ENCODE assay signal across 8 cellular contexts in genomic region chr19:5961969-5962945, GRCh38. TPM values are rescaled to one million over a fixed set of nuclear protein-coding genes. Genes with fewer than 3 reads are reported as not detected.
A peak's percentile ranks its signal among the peaks of the same experiment; 100 is the strongest.
DNase-seq lines count a peak whose midpoint lies in the region; ATAC-seq, FAIRE-seq and TF ChIP-seq lines count a peak whose summit lies in the region.

No MANE protein-coding gene starts in this region.

- peak; percentile 92 for ATAC-seq in activated CD8-positive, alpha-beta memory T cell treated with anti-CD3 and anti-CD28 coated beads, Interleukin-2, amount 10 ng/mL, durations not matched to agents 7 days and 5 days
- no peak for ATAC-seq in HG03432 (IDR thresholded peaks at IDR 0.05; ENCODE audit: unreplicated experiment)
- ATAC-seq in GM18498 (IDR thresholded peaks at IDR 0.05; ENCODE audit: unreplicated experiment): no peak

- peaks cover 74% of the 10 kb centered on the region for H3K4me1 Mint-ChIP-seq in activated CD8-positive, alpha-beta memory T cell treated with anti-CD3 and anti-CD28 coated beads, Interleukin-2, amount 10 ng/mL, durations not matched to agents 7 days and 5 days

- no peaks in the 10 kb centered on the region for H3K27me3 ChIP-seq in neuronal stem cell (ENCODE audit: control insufficient read depth in 3 of 3, insufficient read depth in 3 of 3, low read depth in 1 of 3, low read length in 3 of 3)
- no peaks in the 10 kb centered on the region for H3K27me3 ChIP-seq in ascending aorta

- peak overlapping the region; percentile 64 for H3K9ac ChIP-seq in neuronal stem cell (ENCODE audit: low read depth, low read length, poor library complexity)

- no peak overlapping the region for H3K4ac ChIP-seq in neuronal stem cell (ENCODE audit: low read length)

- no peak overlapping the region for H2AK5ac ChIP-seq in neuronal stem cell (ENCODE audit: low read depth, low read length)

- H3K9me3 ChIP-seq in neuronal stem cell (replicated peaks in 1 of 2; ENCODE audit: control insufficient read depth in 2 of 2, insufficient read depth in 1 of 2, low read depth in 1 of 2, low read length in 2 of 2): no peaks in the 10 kb centered on the region
- no peaks in the 10 kb centered on the region for H3K9me3 ChIP-seq in ascending aorta

- peaks cover 37% of the 10 kb centered on the region for H3K79me1 ChIP-seq in neuronal stem cell (ENCODE audit: low read depth, low read length)

- H3K36me3 ChIP-seq in neuronal stem cell (replicated peaks in 1 of 2; ENCODE audit: control insufficient read depth in 2 of 2, insufficient read depth in 2 of 2, low read length in 2 of 2) (peaks cover 2 to 37% of the 10 kb centered on the region in 2 donors), ascending aorta (no peaks in the 10 kb centered on the region)

- H2BK15ac ChIP-seq in neuronal stem cell (ENCODE audit: low read length): no peak overlapping the region

- peak overlapping the region; percentile 58 for H3K4me3 Mint-ChIP-seq in activated CD8-positive, alpha-beta memory T cell treated with anti-CD3 and anti-CD28 coated beads, Interleukin-2, amount 10 ng/mL, durations not matched to agents 7 days and 5 days

- DNase-seq in GM19239 (ENCODE audit: insufficient read length, low spot score) (peak; percentile 50), NCI-H2171 (lab: John Stamatoyannopoulos, UW) (peak; percentile 44), epidermal melanocyte (ENCODE audit: insufficient read length, low spot score) (peak; percentile 82), neuronal stem cell (ENCODE audit: low spot score) (no peak), ascending aorta (ENCODE audit: low spot score in 2 of 2) (no peak)
- DNase-seq in activated CD8-positive, alpha-beta memory T cell treated with anti-CD3 and anti-CD28 coated beads, Interleukin-2, amount 10 ng/mL, durations not matched to agents 7 days and 5 days: peak; percentile 85

- peak overlapping the region; percentile 44 for H3K18ac ChIP-seq in neuronal stem cell (ENCODE audit: low read length)

- H2BK12ac ChIP-seq in neuronal stem cell (ENCODE audit: low read length): no peak overlapping the region

- H2BK5ac ChIP-seq in neuronal stem cell (ENCODE audit: low read length): no peak overlapping the region

- H3K27ac ChIP-seq in neuronal stem cell (replicated peaks; ENCODE audit: low read length) (no peak overlapping the region), ascending aorta (peak overlapping the region in 1 of 2 donors; percentile 11)

- H3K14ac ChIP-seq in neuronal stem cell (ENCODE audit: low read length): no peak overlapping the region

- no peaks in the 10 kb centered on the region for H3K9me3 Mint-ChIP-seq in activated CD8-positive, alpha-beta memory T cell treated with anti-CD3 and anti-CD28 coated beads, Interleukin-2, amount 10 ng/mL, durations not matched to agents 7 days and 5 days (ENCODE audit: low read depth)

- intact Hi-C loops in ascending aorta (cut with DNase I): no loop called here

- TF ChIP-seq CTCF in ascending aorta (IDR thresholded peaks at IDR 0.05): no peak

- H3K4me3 ChIP-seq in neuronal stem cell (ENCODE audit: low read length in 2 of 2) (peak overlapping the region in 1 of 2 donors; percentile 23), ascending aorta (no peak overlapping the region)

- peak overlapping the region; percentile 92 for H3K27ac Mint-ChIP-seq in activated CD8-positive, alpha-beta memory T cell treated with anti-CD3 and anti-CD28 coated beads, Interleukin-2, amount 10 ng/mL, durations not matched to agents 7 days and 5 days

- H4K91ac ChIP-seq in neuronal stem cell (ENCODE audit: low read depth, low read length, poor library complexity): no peak overlapping the region

- no peak overlapping the region for H3K4me2 ChIP-seq in neuronal stem cell (ENCODE audit: insufficient read depth, low read length, poor library complexity, severe bottlenecking)

- CTCF ChIA-PET in activated CD8-positive, alpha-beta memory T cell treated with anti-CD3 and anti-CD28 coated beads, Interleukin-2, amount 10 ng/mL, durations not matched to agents 7 days and 5 days (lab: Charles Lee): interaction anchor here (0.8 to 2.3 kb wide), 12 partner anchors 9 to 272 kb away, joined by 3 to 14 read pairs (median 5); partner anchors contain the start of genes RANBP3 and RPL36

- no peak for FAIRE-seq in GM19239 (lab: Jason Lieb, UNC)

- WGBS in neuronal stem cell (ENCODE audit: extremely low coverage in 2 of 2, insufficient read length in 2 of 2, insufficient replicate concordance in 1 of 2), 2 donors: no CpG with 5 or more reads among the region's 29 CpGs

- H3K27me3 Mint-ChIP-seq in activated CD8-positive, alpha-beta memory T cell treated with anti-CD3 and anti-CD28 coated beads, Interleukin-2, amount 10 ng/mL, durations not matched to agents 7 days and 5 days: no peaks in the 10 kb centered on the region

- H2AFZ ChIP-seq in neuronal stem cell (ENCODE audit: low read length): no peak overlapping the region

- peak overlapping the region; percentile 9 for H3K23ac ChIP-seq in neuronal stem cell (ENCODE audit: low read depth, low read length, poor library complexity)

- H3K4me1 ChIP-seq in neuronal stem cell (ENCODE audit: control insufficient read depth in 2 of 2, insufficient read depth in 1 of 2, low read depth in 1 of 2, low read length in 2 of 2): peaks cover 19 to 26% of the 10 kb centered on the region in 2 donors
- peaks cover 5 to 43% of the 10 kb centered on the region in 2 donors for H3K4me1 ChIP-seq in ascending aorta

- peaks cover 2% of the 10 kb centered on the region for H3K36me3 Mint-ChIP-seq in activated CD8-positive, alpha-beta memory T cell treated with anti-CD3 and anti-CD28 coated beads, Interleukin-2, amount 10 ng/mL, durations not matched to agents 7 days and 5 days

- H4K8ac ChIP-seq in neuronal stem cell (ENCODE audit: low read depth, low read length): no peak overlapping the region

- no peak overlapping the region for H2BK120ac ChIP-seq in neuronal stem cell (ENCODE audit: low read depth, low read length)

RNA-seq across cellular contexts. Expression of gene RANBP3, which starts 15.7 kb away (rescaled TPM):
- 100 to 1,000 TPM in 1 of 2 experiments, 10 to 100 TPM in 1; 97.8 to 108 TPM for total RNA-seq in activated CD8-positive, alpha-beta memory T cell treated with anti-CD3 and anti-CD28 coated beads, Interleukin-2, amount 10 ng/mL, durations not matched to agents 7 days and 5 days
- polyA plus RNA-seq in neuronal stem cell (2013, experiment 1 of 2): 112 TPM
- polyA plus RNA-seq in neuronal stem cell (2013, experiment 2 of 2): 111 TPM
- 48.0 TPM for total RNA-seq in ascending aorta

RNA-seq across cellular contexts. Expression of gene CAPS, which starts 48.2 kb away (rescaled TPM):
- total RNA-seq in activated CD8-positive, alpha-beta memory T cell treated with anti-CD3 and anti-CD28 coated beads, Interleukin-2, amount 10 ng/mL, durations not matched to agents 7 days and 5 days: 10 to 100 TPM in 1 of 2 experiments, 1 to 10 TPM in 1; 7.3 to 11.7 TPM
- 3.0 TPM for polyA plus RNA-seq in neuronal stem cell (2013, experiment 1 of 2)
- 3.0 TPM for polyA plus RNA-seq in neuronal stem cell (2013, experiment 2 of 2)
- total RNA-seq in ascending aorta: 8.1 TPM

RNA-seq across cellular contexts. Expression of gene VMAC, which starts 57.6 kb away (rescaled TPM):
- 1 to 10 TPM; 5.1 to 7.0 TPM for total RNA-seq in activated CD8-positive, alpha-beta memory T cell treated with anti-CD3 and anti-CD28 coated beads, Interleukin-2, amount 10 ng/mL, durations not matched to agents 7 days and 5 days
- polyA plus RNA-seq in neuronal stem cell (2013, experiment 1 of 2): 2.7 TPM
- 2.4 TPM for polyA plus RNA-seq in neuronal stem cell (2013, experiment 2 of 2)
- total RNA-seq in ascending aorta: 15.2 TPM

RNA-seq across cellular contexts. Expression of gene NDUFA11, which starts 58.7 kb away (rescaled TPM):
- 100 to 1,000 TPM; 214 to 217 TPM for total RNA-seq in activated CD8-positive, alpha-beta memory T cell treated with anti-CD3 and anti-CD28 coated beads, Interleukin-2, amount 10 ng/mL, durations not matched to agents 7 days and 5 days
- polyA plus RNA-seq in neuronal stem cell (2013, experiment 1 of 2): 244 TPM
- 235 TPM for polyA plus RNA-seq in neuronal stem cell (2013, experiment 2 of 2)
- total RNA-seq in ascending aorta: 205 TPM

Comparison
In these comparisons a context has a peak if more than half of its experiments do, and no peak if none do; other contexts are left out.
1. DNase-seq: peak in GM19239 (single experiment), NCI-H2171 (single experiment), activated CD8-positive, alpha-beta memory T cell treated with anti-CD3 and anti-CD28 coated beads, Interleukin-2, amount 10 ng/mL, durations not matched to agents 7 days and 5 days (single experiment) and epidermal melanocyte (single experiment); none in neuronal stem cell (single experiment) and ascending aorta (0 of 2).